1 cellular context compared by ENCODE assay signal in genomic region chr2:85132392-85132791, GRCh38.
TF ChIP-seq lines count a peak whose summit lies in the region.

No MANE protein-coding gene starts in this region.

TF ChIP-seq in GM12878, 131 proteins besides CTCF, POLR2A, EP300 and RAD21 (continued from another document):
- no peak for TF ChIP-seq ZNF384 (IDR thresholded peaks at IDR 0.05; ENCODE audit: borderline replicate concordance, low read depth, low read length)
- TF ChIP-seq ZSCAN29 (IDR thresholded peaks at IDR 0.05), result no peak
- no peak for TF ChIP-seq POU2F2 (IDR thresholded peaks at IDR 0.05; ENCODE audit: borderline replicate concordance, low read depth, low read length)
- no peak for TF ChIP-seq IRF4 (IDR thresholded peaks at IDR 0.05; ENCODE audit: low read depth, low read length)
- TF ChIP-seq FOXM1 (IDR thresholded peaks at IDR 0.05; ENCODE audit: low read depth, low read length), result no peak
- TF ChIP-seq SREBF1 (IDR thresholded peaks at IDR 0.05; ENCODE audit: low read length), result no peak
- TF ChIP-seq, protein P1, sequence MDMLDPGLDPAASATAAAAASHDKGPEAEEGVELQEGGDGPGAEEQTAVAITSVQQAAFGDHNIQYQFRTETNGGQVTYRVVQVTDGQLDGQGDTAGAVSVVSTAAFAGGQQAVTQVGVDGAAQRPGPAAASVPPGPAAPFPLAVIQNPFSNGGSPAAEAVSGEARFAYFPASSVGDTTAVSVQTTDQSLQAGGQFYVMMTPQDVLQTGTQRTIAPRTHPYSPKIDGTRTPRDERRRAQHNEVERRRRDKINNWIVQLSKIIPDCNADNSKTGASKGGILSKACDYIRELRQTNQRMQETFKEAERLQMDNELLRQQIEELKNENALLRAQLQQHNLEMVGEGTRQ (IDR thresholded peaks at IDR 0.05; ENCODE audit: borderline replicate concordance, low read depth, low read length), result no peak
- no peak for TF ChIP-seq TBL1XR1 (IDR thresholded peaks at IDR 0.05; ENCODE audit: low read depth, low read length)
- no peak for TF ChIP-seq EGR1 (IDR thresholded peaks at IDR 0.05; ENCODE audit: borderline replicate concordance in 1 of 2, low read depth in 2 of 2, low read length in 2 of 2)
- no peak for TF ChIP-seq RELA (IDR thresholded peaks at IDR 0.05; ENCODE audit: borderline replicate concordance, partially characterized antibody)
- TF ChIP-seq NBN (IDR thresholded peaks at IDR 0.05), result no peak
- TF ChIP-seq CBFB (IDR thresholded peaks at IDR 0.05; ENCODE audit: low read depth), result no peak
